In the genomic region with DNA sequence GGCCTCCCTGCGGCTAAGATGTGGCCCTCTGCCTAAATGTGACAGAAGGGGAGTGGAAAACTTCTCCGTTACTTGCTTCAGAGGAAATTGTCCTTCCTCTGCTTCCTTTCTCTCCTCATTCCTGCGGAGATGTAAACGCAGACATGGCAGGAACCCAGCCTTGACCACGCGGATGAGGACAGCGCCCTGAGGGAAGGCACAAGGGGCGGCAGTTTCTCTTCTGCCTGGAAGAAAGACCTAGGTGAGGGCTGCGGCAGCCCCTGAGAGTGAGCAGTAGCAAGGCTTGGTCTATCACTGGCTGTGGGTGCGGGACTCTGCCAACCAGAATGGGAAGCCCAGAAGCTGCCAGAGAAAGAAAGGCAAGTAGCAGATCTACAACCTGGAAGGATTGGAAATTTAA, we compare ENCODE assay signal across 1 cellular context.
TF ChIP-seq lines count a peak whose summit lies in the region.

No MANE protein-coding gene starts in this region.

TF ChIP-seq in K562, 482 proteins besides CTCF, POLR2A, EP300 and RAD21 (continued from another document):
- TF ChIP-seq, protein P1, sequence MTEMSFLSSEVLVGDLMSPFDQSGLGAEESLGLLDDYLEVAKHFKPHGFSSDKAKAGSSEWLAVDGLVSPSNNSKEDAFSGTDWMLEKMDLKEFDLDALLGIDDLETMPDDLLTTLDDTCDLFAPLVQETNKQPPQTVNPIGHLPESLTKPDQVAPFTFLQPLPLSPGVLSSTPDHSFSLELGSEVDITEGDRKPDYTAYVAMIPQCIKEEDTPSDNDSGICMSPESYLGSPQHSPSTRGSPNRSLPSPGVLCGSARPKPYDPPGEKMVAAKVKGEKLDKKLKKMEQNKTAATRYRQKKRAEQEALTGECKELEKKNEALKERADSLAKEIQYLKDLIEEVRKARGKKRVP (CRISPR knock-in tag; IDR thresholded peaks at IDR 0.05): no peak
- TF ChIP-seq MCM7 (IDR thresholded peaks at IDR 0.05) (no peak), PHF21A (IDR thresholded peaks at IDR 0.05; ENCODE audit: borderline replicate concordance, low read depth) (no peak), HNRNPK (IDR thresholded peaks at IDR 0.05; ENCODE audit: low read depth, low read length, poor library complexity, severe bottlenecking) (no peak)
- TF ChIP-seq, protein P2, sequence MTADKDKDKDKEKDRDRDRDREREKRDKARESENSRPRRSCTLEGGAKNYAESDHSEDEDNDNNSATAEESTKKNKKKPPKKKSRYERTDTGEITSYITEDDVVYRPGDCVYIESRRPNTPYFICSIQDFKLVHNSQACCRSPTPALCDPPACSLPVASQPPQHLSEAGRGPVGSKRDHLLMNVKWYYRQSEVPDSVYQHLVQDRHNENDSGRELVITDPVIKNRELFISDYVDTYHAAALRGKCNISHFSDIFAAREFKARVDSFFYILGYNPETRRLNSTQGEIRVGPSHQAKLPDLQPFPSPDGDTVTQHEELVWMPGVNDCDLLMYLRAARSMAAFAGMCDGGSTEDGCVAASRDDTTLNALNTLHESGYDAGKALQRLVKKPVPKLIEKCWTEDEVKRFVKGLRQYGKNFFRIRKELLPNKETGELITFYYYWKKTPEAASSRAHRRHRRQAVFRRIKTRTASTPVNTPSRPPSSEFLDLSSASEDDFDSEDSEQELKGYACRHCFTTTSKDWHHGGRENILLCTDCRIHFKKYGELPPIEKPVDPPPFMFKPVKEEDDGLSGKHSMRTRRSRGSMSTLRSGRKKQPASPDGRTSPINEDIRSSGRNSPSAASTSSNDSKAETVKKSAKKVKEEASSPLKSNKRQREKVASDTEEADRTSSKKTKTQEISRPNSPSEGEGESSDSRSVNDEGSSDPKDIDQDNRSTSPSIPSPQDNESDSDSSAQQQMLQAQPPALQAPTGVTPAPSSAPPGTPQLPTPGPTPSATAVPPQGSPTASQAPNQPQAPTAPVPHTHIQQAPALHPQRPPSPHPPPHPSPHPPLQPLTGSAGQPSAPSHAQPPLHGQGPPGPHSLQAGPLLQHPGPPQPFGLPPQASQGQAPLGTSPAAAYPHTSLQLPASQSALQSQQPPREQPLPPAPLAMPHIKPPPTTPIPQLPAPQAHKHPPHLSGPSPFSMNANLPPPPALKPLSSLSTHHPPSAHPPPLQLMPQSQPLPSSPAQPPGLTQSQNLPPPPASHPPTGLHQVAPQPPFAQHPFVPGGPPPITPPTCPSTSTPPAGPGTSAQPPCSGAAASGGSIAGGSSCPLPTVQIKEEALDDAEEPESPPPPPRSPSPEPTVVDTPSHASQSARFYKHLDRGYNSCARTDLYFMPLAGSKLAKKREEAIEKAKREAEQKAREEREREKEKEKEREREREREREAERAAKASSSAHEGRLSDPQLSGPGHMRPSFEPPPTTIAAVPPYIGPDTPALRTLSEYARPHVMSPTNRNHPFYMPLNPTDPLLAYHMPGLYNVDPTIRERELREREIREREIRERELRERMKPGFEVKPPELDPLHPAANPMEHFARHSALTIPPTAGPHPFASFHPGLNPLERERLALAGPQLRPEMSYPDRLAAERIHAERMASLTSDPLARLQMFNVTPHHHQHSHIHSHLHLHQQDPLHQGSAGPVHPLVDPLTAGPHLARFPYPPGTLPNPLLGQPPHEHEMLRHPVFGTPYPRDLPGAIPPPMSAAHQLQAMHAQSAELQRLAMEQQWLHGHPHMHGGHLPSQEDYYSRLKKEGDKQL (CRISPR knock-in tag; IDR thresholded peaks at IDR 0.05; ENCODE audit: borderline replicate concordance): no peak
- TF ChIP-seq, protein P3, sequence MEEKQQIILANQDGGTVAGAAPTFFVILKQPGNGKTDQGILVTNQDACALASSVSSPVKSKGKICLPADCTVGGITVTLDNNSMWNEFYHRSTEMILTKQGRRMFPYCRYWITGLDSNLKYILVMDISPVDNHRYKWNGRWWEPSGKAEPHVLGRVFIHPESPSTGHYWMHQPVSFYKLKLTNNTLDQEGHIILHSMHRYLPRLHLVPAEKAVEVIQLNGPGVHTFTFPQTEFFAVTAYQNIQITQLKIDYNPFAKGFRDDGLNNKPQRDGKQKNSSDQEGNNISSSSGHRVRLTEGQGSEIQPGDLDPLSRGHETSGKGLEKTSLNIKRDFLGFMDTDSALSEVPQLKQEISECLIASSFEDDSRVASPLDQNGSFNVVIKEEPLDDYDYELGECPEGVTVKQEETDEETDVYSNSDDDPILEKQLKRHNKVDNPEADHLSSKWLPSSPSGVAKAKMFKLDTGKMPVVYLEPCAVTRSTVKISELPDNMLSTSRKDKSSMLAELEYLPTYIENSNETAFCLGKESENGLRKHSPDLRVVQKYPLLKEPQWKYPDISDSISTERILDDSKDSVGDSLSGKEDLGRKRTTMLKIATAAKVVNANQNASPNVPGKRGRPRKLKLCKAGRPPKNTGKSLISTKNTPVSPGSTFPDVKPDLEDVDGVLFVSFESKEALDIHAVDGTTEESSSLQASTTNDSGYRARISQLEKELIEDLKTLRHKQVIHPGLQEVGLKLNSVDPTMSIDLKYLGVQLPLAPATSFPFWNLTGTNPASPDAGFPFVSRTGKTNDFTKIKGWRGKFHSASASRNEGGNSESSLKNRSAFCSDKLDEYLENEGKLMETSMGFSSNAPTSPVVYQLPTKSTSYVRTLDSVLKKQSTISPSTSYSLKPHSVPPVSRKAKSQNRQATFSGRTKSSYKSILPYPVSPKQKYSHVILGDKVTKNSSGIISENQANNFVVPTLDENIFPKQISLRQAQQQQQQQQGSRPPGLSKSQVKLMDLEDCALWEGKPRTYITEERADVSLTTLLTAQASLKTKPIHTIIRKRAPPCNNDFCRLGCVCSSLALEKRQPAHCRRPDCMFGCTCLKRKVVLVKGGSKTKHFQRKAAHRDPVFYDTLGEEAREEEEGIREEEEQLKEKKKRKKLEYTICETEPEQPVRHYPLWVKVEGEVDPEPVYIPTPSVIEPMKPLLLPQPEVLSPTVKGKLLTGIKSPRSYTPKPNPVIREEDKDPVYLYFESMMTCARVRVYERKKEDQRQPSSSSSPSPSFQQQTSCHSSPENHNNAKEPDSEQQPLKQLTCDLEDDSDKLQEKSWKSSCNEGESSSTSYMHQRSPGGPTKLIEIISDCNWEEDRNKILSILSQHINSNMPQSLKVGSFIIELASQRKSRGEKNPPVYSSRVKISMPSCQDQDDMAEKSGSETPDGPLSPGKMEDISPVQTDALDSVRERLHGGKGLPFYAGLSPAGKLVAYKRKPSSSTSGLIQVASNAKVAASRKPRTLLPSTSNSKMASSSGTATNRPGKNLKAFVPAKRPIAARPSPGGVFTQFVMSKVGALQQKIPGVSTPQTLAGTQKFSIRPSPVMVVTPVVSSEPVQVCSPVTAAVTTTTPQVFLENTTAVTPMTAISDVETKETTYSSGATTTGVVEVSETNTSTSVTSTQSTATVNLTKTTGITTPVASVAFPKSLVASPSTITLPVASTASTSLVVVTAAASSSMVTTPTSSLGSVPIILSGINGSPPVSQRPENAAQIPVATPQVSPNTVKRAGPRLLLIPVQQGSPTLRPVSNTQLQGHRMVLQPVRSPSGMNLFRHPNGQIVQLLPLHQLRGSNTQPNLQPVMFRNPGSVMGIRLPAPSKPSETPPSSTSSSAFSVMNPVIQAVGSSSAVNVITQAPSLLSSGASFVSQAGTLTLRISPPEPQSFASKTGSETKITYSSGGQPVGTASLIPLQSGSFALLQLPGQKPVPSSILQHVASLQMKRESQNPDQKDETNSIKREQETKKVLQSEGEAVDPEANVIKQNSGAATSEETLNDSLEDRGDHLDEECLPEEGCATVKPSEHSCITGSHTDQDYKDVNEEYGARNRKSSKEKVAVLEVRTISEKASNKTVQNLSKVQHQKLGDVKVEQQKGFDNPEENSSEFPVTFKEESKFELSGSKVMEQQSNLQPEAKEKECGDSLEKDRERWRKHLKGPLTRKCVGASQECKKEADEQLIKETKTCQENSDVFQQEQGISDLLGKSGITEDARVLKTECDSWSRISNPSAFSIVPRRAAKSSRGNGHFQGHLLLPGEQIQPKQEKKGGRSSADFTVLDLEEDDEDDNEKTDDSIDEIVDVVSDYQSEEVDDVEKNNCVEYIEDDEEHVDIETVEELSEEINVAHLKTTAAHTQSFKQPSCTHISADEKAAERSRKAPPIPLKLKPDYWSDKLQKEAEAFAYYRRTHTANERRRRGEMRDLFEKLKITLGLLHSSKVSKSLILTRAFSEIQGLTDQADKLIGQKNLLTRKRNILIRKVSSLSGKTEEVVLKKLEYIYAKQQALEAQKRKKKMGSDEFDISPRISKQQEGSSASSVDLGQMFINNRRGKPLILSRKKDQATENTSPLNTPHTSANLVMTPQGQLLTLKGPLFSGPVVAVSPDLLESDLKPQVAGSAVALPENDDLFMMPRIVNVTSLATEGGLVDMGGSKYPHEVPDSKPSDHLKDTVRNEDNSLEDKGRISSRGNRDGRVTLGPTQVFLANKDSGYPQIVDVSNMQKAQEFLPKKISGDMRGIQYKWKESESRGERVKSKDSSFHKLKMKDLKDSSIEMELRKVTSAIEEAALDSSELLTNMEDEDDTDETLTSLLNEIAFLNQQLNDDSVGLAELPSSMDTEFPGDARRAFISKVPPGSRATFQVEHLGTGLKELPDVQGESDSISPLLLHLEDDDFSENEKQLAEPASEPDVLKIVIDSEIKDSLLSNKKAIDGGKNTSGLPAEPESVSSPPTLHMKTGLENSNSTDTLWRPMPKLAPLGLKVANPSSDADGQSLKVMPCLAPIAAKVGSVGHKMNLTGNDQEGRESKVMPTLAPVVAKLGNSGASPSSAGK (IDR thresholded peaks at IDR 0.05): no peak
